8 cellular contexts compared by ENCODE assay signal in genomic region chr2:237669628-237670351, GRCh38. TPM values are rescaled to one million over a fixed set of nuclear protein-coding genes. Genes with fewer than 3 reads are reported as not detected.
DNase-seq lines count a peak whose midpoint lies in the region; ATAC-seq and TF ChIP-seq lines count a peak whose summit lies in the region.

No MANE protein-coding gene starts in this region.

- TF ChIP-seq CTCF in left lung (IDR thresholded peaks at IDR 0.05) (no peak), natural killer cell (IDR thresholded peaks at IDR 0.05) (no peak)

- peak overlapping the region; percentile 66 for H3K4me3 ChIP-seq in adipocyte (ENCODE audit: low read length)
- no peak overlapping the region for H3K4me3 ChIP-seq in left lung
- no peak overlapping the region for H3K4me3 ChIP-seq in aorta (ENCODE audit: low read length in 2 of 2)

- H3K9me3 Mint-ChIP-seq in natural killer cell = no peaks in the 10 kb centered on the region

- H3K9me3 ChIP-seq in adipocyte (ENCODE audit: control insufficient read depth, low read length) (no peaks in the 10 kb centered on the region), left lung (no peaks in the 10 kb centered on the region), aorta (ENCODE audit: control insufficient read depth, low read length) (no peaks in the 10 kb centered on the region)

- no peak overlapping the region for H3K27ac Mint-ChIP-seq in natural killer cell

- DNase-seq in NCI-H1436 (lab: John Stamatoyannopoulos, UW) (peak; percentile 43), NCI-H1436 treated with DMSO at 0.1 percent for 48 hours (lab: John Stamatoyannopoulos, UW) (no peak), LHCN-M2 (ENCODE audit: low read depth) (peak; percentile 99), adipocyte (ENCODE audit: low read depth) (peak; percentile 88), left lung (peak in 1 of 2 donors; percentile 73), aorta (peak; percentile 81 to 84), pons (ENCODE audit: low spot score) (no peak), natural killer cell (no peak)

- peaks cover 27% of the 10 kb centered on the region for H3K4me1 ChIP-seq in adipocyte (ENCODE audit: control insufficient read depth, insufficient read depth, low read length)
- peaks cover 17 to 21% of the 10 kb centered on the region in 2 donors for H3K4me1 ChIP-seq in left lung
- peaks cover 0 to 2% of the 10 kb centered on the region in 2 donors for H3K4me1 ChIP-seq in aorta (ENCODE audit: control insufficient read depth in 1 of 2, insufficient read depth in 2 of 2, low read length in 2 of 2)

- H3K36me3 ChIP-seq in adipocyte (ENCODE audit: control insufficient read depth, insufficient read depth, low read length, severe bottlenecking) = no peaks in the 10 kb centered on the region
- H3K36me3 ChIP-seq in left lung = no peaks in the 10 kb centered on the region
- peaks cover 0 to 3% of the 10 kb centered on the region in 2 donors for H3K36me3 ChIP-seq in aorta (ENCODE audit: control insufficient read depth in 1 of 2, insufficient read depth in 2 of 2, low read length in 1 of 2)

- ATAC-seq in left lung = peak; percentile 52
- peak; percentile 66 for ATAC-seq in aorta (ENCODE audit: low FRiP score)
- ATAC-seq in natural killer cell = no peak

- peaks cover 22% of the 10 kb centered on the region in 2 donors for H3K4me1 Mint-ChIP-seq in natural killer cell

- H3K9ac ChIP-seq in adipocyte (ENCODE audit: low read length) = peak overlapping the region; percentile 78

- no peaks in the 10 kb centered on the region for H3K36me3 Mint-ChIP-seq in natural killer cell

- intact Hi-C loops in left lung (cut with DNase I) (loop anchor here in 1 of 2 donors (5.0 kb wide), 1 partner anchor 73 kb away; no protein-coding TSS in a partner anchor), aorta (cut with DNase I) (loop anchor here (5.0 kb wide), 2 partner anchors 72 to 78 kb away; no protein-coding TSS in a partner anchor), natural killer cell (cut with micrococcal nuclease) (loop anchor here (5.0 kb wide), 1 partner anchor 38 kb away; no protein-coding TSS in a partner anchor)

- peaks cover 0 to 10% of the 10 kb centered on the region in 2 donors for H3K27me3 Mint-ChIP-seq in natural killer cell (ENCODE audit: low read depth in 2 of 2)

- no peak overlapping the region for H3K4me3 Mint-ChIP-seq in natural killer cell

- 45 to 48% methylated on average over 21 of the region's 21 CpGs for WGBS in aorta, 2 donors

- H3K27ac ChIP-seq in left lung (peak overlapping the region in 1 of 2 donors; percentile 37), aorta (ENCODE audit: low read depth in 1 of 2, low read length in 2 of 2) (peak overlapping the region in 1 of 2 donors; percentile 25)

- H3K27me3 ChIP-seq in adipocyte (replicated peaks; ENCODE audit: control insufficient read depth, insufficient read depth, low read length) (no peaks in the 10 kb centered on the region), left lung (no peaks in the 10 kb centered on the region), aorta (ENCODE audit: control insufficient read depth in 1 of 2, insufficient read depth in 2 of 2, low read length in 1 of 2) (no peaks in the 10 kb centered on the region)

RNA-seq across cellular contexts. Expression of gene LRRFIP1, which starts 42.4 kb away (rescaled TPM):
- total RNA-seq in LHCN-M2 (2014; rRNA removed) (42.1 and 60.7 TPM in 2 replicates), left lung (100 to 1,000 TPM; 123 to 160 TPM), aorta (100 to 1,000 TPM; 234 to 348 TPM), natural killer cell (100 to 1,000 TPM; 163 to 207 (median 188) TPM)
- 52.9 TPM for polyA plus RNA-seq in LHCN-M2 (2012)
- 100 to 1,000 TPM; 100 to 105 TPM for polyA plus RNA-seq in aorta

Comparison
In these comparisons a context has a peak if more than half of its experiments do, and no peak if none do; other contexts are left out.
1. DNase-seq: peak in NCI-H1436 (single experiment), LHCN-M2 (single experiment), adipocyte (single experiment) and aorta (2 of 2); none in NCI-H1436 treated with DMSO at 0.1 percent for 48 hours (single experiment), pons (single experiment) and natural killer cell (single experiment).
2. ATAC-seq: peak in left lung (single experiment) and aorta (single experiment); none in natural killer cell (0 of 3).